Comparison of ENCODE assay signal across 1 cellular context in the genomic region with DNA sequence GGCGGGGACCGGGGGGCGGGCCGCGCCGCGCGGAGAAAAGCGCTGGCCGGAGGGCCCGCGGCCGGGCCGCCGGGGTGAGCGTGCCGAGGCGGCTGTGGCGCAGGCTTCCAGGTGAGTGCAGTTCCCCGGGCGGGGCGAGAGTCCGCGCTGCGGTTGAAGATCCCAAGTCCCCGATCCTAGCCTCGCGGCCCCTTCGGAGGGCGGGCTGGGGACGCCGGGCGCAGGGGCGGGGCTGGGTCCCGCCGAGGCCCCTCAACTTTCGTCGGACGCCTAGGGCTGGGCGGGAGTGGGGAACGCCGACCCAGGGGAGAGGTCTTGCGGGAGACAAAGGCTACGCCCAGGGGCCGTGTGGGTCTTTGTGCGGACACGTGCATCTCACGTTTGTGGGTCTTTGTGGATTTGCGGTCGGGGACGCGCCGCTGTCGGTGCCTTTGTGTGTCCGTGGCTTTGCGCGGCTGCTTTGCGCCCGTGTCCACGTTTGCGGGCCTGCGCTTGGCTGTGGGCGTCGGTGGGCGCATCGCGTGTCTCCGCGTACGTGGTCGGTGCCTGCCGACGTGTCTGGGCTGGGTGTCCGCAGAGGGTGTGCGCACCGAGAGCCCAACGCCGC.
TF ChIP-seq lines count a peak whose summit lies in the region.

A gene with protein sequence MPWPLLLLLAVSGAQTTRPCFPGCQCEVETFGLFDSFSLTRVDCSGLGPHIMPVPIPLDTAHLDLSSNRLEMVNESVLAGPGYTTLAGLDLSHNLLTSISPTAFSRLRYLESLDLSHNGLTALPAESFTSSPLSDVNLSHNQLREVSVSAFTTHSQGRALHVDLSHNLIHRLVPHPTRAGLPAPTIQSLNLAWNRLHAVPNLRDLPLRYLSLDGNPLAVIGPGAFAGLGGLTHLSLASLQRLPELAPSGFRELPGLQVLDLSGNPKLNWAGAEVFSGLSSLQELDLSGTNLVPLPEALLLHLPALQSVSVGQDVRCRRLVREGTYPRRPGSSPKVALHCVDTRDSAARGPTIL (plus strand): TSS at position 63 of the 607 bp plus-strand sequence. CDS start 12,261 bp downstream, outside the sequence.

TF ChIP-seq in K562, 482 proteins besides CTCF, POLR2A, EP300 and RAD21 (continued from another document):
- TF ChIP-seq, protein P1, sequence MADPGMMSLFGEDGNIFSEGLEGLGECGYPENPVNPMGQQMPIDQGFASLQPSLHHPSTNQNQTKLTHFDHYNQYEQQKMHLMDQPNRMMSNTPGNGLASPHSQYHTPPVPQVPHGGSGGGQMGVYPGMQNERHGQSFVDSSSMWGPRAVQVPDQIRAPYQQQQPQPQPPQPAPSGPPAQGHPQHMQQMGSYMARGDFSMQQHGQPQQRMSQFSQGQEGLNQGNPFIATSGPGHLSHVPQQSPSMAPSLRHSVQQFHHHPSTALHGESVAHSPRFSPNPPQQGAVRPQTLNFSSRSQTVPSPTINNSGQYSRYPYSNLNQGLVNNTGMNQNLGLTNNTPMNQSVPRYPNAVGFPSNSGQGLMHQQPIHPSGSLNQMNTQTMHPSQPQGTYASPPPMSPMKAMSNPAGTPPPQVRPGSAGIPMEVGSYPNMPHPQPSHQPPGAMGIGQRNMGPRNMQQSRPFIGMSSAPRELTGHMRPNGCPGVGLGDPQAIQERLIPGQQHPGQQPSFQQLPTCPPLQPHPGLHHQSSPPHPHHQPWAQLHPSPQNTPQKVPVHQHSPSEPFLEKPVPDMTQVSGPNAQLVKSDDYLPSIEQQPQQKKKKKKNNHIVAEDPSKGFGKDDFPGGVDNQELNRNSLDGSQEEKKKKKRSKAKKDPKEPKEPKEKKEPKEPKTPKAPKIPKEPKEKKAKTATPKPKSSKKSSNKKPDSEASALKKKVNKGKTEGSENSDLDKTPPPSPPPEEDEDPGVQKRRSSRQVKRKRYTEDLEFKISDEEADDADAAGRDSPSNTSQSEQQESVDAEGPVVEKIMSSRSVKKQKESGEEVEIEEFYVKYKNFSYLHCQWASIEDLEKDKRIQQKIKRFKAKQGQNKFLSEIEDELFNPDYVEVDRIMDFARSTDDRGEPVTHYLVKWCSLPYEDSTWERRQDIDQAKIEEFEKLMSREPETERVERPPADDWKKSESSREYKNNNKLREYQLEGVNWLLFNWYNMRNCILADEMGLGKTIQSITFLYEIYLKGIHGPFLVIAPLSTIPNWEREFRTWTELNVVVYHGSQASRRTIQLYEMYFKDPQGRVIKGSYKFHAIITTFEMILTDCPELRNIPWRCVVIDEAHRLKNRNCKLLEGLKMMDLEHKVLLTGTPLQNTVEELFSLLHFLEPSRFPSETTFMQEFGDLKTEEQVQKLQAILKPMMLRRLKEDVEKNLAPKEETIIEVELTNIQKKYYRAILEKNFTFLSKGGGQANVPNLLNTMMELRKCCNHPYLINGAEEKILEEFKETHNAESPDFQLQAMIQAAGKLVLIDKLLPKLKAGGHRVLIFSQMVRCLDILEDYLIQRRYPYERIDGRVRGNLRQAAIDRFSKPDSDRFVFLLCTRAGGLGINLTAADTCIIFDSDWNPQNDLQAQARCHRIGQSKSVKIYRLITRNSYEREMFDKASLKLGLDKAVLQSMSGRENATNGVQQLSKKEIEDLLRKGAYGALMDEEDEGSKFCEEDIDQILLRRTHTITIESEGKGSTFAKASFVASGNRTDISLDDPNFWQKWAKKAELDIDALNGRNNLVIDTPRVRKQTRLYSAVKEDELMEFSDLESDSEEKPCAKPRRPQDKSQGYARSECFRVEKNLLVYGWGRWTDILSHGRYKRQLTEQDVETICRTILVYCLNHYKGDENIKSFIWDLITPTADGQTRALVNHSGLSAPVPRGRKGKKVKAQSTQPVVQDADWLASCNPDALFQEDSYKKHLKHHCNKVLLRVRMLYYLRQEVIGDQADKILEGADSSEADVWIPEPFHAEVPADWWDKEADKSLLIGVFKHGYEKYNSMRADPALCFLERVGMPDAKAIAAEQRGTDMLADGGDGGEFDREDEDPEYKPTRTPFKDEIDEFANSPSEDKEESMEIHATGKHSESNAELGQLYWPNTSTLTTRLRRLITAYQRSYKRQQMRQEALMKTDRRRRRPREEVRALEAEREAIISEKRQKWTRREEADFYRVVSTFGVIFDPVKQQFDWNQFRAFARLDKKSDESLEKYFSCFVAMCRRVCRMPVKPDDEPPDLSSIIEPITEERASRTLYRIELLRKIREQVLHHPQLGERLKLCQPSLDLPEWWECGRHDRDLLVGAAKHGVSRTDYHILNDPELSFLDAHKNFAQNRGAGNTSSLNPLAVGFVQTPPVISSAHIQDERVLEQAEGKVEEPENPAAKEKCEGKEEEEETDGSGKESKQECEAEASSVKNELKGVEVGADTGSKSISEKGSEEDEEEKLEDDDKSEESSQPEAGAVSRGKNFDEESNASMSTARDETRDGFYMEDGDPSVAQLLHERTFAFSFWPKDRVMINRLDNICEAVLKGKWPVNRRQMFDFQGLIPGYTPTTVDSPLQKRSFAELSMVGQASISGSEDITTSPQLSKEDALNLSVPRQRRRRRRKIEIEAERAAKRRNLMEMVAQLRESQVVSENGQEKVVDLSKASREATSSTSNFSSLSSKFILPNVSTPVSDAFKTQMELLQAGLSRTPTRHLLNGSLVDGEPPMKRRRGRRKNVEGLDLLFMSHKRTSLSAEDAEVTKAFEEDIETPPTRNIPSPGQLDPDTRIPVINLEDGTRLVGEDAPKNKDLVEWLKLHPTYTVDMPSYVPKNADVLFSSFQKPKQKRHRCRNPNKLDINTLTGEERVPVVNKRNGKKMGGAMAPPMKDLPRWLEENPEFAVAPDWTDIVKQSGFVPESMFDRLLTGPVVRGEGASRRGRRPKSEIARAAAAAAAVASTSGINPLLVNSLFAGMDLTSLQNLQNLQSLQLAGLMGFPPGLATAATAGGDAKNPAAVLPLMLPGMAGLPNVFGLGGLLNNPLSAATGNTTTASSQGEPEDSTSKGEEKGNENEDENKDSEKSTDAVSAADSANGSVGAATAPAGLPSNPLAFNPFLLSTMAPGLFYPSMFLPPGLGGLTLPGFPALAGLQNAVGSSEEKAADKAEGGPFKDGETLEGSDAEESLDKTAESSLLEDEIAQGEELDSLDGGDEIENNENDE (IDR thresholded peaks at IDR 0.05; ENCODE audit: low read depth, low read length) = no peak
- TF ChIP-seq CCNT2 (IDR thresholded peaks at IDR 0.05; ENCODE audit: borderline replicate concordance, extremely low read depth, insufficient read length, low read depth, low read length) (peak; percentile 70), ILF3 (IDR thresholded peaks at IDR 0.05; ENCODE audit: borderline replicate concordance) (no peak), CXXC5 (CRISPR knock-in tag; IDR thresholded peaks at IDR 0.05) (peak; percentile 80)
TF ChIP-seq in K562: peak in this region for 59.
